Comparison of ENCODE assay signal across 20 cellular contexts in genomic region chr3:151751161-151751560, GRCh38. TPM values are rescaled to one million over a fixed set of nuclear protein-coding genes. Genes with fewer than 3 reads are reported as not detected.
DNase-seq lines count a peak whose midpoint lies in the region; ATAC-seq and TF ChIP-seq lines count a peak whose summit lies in the region.
"Had no signal": no experiment of that assay in that cellular context is flagged by ENCODE, and none has a peak within 500 bp of the region (broad histone marks: within the 10 kb centered on the region; RNA-seq: fewer than 3 reads in every experiment).

No MANE protein-coding gene starts in this region.

- no peaks in the 10 kb centered on the region for H3K9me3 ChIP-seq in right lobe of liver
- H3K9me3 ChIP-seq: prostate gland, testis had no signal

- intact Hi-C loops in right lobe of liver (cut with DNase I) = no loop called here

- no peak overlapping the region for H3K27ac ChIP-seq in right lobe of liver
- H3K27ac ChIP-seq: heart right ventricle, prostate gland, testis had no signal

- 22% methylated on average over 1 of the region's 1 CpG for WGBS in right lobe of liver (ENCODE audit: insufficient coverage, low coverage, low lambda C conversion rate, missing lambda C conversion rate)

- peak; percentile 41 to 76 (median 70) for ATAC-seq in right lobe of liver
- ATAC-seq in HG03095 (IDR thresholded peaks at IDR 0.05; ENCODE audit: unreplicated experiment) = no peak
- ATAC-seq: activated CD4-positive, CD25-positive, alpha-beta regulatory T cell treated with anti-CD3 and anti-CD28 coated beads, Interleukin-2, amount 50 U/mL, for 24 hours; heart right ventricle had no signal

- no peaks in the 10 kb centered on the region for H3K36me3 ChIP-seq in right lobe of liver
- H3K36me3 ChIP-seq: heart right ventricle, MG63, prostate gland had no signal

- H3K27me3 ChIP-seq in right lobe of liver = no peaks in the 10 kb centered on the region
- H3K27me3 ChIP-seq: heart right ventricle, MG63, testis had no signal

- DNase-seq in EH (ENCODE audit: low read depth) = peak; percentile 18
- peak; percentile 19 for DNase-seq in NCI-H226
- DNase-seq in choroid plexus epithelial cell (ENCODE audit: low read depth) = peak; percentile 88
- DNase-seq in right lobe of liver = no peak
- no peak for DNase-seq in NAMALWA (ENCODE audit: low spot score)
- no peak for DNase-seq in GM19240 (ENCODE audit: insufficient read length, low spot score)
- no peak for DNase-seq in NCI-H524 (lab: John Stamatoyannopoulos, UW)
- DNase-seq: activated CD8-positive, alpha-beta memory T cell treated with anti-CD3 and anti-CD28 coated beads, Interleukin-2, amount 50 U/mL, for 48 hours; activated naive CD4-positive, alpha-beta T cell treated with anti-CD3 and anti-CD28 coated beads, Interleukin-2, amount 10 ng/mL, durations not matched to agents 7 days and 5 days; caudate nucleus; DMS79 treated with DMSO at 0.1 percent for 48 hours; heart right ventricle; MG63; NCI-H2227 treated with DMSO at 0.1 percent for 48 hours; testis had no signal

- TF ChIP-seq POLR2A in right lobe of liver (IDR thresholded peaks at IDR 0.05) = no peak

- H3K4me3 ChIP-seq in choroid plexus epithelial cell (ENCODE audit: low read depth, low read length) (no peak overlapping the region), right lobe of liver (no peak overlapping the region)
- H3K4me3 ChIP-seq: heart right ventricle, MG63, prostate gland, testis had no signal

- TF ChIP-seq CTCF in choroid plexus epithelial cell (conservative IDR thresholded peaks at IDR 0.05; ENCODE audit: low read depth, low read length) = no peak
- TF ChIP-seq CTCF in right lobe of liver (IDR thresholded peaks at IDR 0.05) = no peak

- peaks cover 0 to 11% (median 0%) of the 10 kb centered on the region in 4 donors for H3K4me1 ChIP-seq in right lobe of liver
- H3K4me1 ChIP-seq: heart right ventricle, prostate gland, testis had no signal

RNA-seq across cellular contexts. Expression of gene AADACL2, which starts 17.4 kb away (rescaled TPM):
- not detected for total RNA-seq in right lobe of liver
- total RNA-seq: heart right ventricle, myocyte, OCI-LY7, testis had no signal

Comparison
In these comparisons a context has a peak if more than half of its experiments do, and no peak if none do; other contexts are left out.
1. DNase-seq: peak in EH (single experiment), NCI-H226 (single experiment) and choroid plexus epithelial cell (single experiment); none in right lobe of liver (0 of 3), NAMALWA (single experiment), GM19240 (single experiment) and NCI-H524 (0 of 2).